18 cellular contexts compared by ENCODE assay signal in genomic region chr11:17400048-17400775, GRCh38. TPM values are rescaled to one million over a fixed set of nuclear protein-coding genes. Genes with fewer than 3 reads are reported as not detected.
DNase-seq lines count a peak whose midpoint lies in the region; ATAC-seq and TF ChIP-seq lines count a peak whose summit lies in the region.
"Had no signal": no experiment of that assay in that cellular context is flagged by ENCODE, and none has a peak within 500 bp of the region (broad histone marks: within the 10 kb centered on the region; RNA-seq: fewer than 3 reads in every experiment).

No MANE protein-coding gene starts in this region.

- no peaks in the 10 kb centered on the region for H3K27me3 Mint-ChIP-seq in stimulated activated memory B cell treated with anti-CD40 and anti-IgM and Interleukin-4, amounts not matched to agents 10 μg/mL and 1 μg/mL and 100 μg/mL, for 72 hours
- H3K27me3 Mint-ChIP-seq: activated naive CD8-positive, alpha-beta T cell had no signal

- peaks cover 0 to 2% (median 0%) of the 10 kb centered on the region in 4 donors for H3K36me3 ChIP-seq in upper lobe of left lung
- H3K36me3 ChIP-seq: breast epithelium, lower lobe of right lung, sigmoid colon, uterus had no signal

- no peak for TF ChIP-seq CTCF in upper lobe of left lung (IDR thresholded peaks at IDR 0.05)

- no peak overlapping the region for H3K27ac ChIP-seq in upper lobe of left lung
- H3K27ac ChIP-seq: breast epithelium, lower lobe of right lung, sigmoid colon, uterus had no signal

- H3K9me3 ChIP-seq in upper lobe of left lung: no peaks in the 10 kb centered on the region
- H3K9me3 ChIP-seq: breast epithelium, lower lobe of right lung, sigmoid colon, uterus had no signal

- no peaks in the 10 kb centered on the region for H3K27me3 ChIP-seq in upper lobe of left lung
- H3K27me3 ChIP-seq: breast epithelium, sigmoid colon, uterus had no signal

- peak overlapping the region; percentile 24 for H3K4me3 Mint-ChIP-seq in stimulated activated memory B cell treated with anti-CD40 and anti-IgM and Interleukin-4, amounts not matched to agents 10 μg/mL and 1 μg/mL and 100 μg/mL, for 72 hours
- H3K4me3 Mint-ChIP-seq: activated naive CD8-positive, alpha-beta T cell; CD8-positive, alpha-beta memory T cell had no signal

- peak; percentile 6 for DNase-seq in SIG-M5 treated with dmso at 0.1 percent for 504 hours (lab: John Stamatoyannopoulos, UW; ENCODE audit: unreplicated experiment)
- no peak for DNase-seq in SIG-M5 (lab: John Stamatoyannopoulos, UW)
- DNase-seq in upper lobe of left lung: no peak
- no peak for DNase-seq in NCI-H2227 (lab: John Stamatoyannopoulos, UW; ENCODE audit: unreplicated experiment)
- DNase-seq in NCI-H82 (lab: John Stamatoyannopoulos, UW): no peak
- DNase-seq: 8988T; CD8-positive, alpha-beta memory T cell; lower lobe of right lung; OCI-M1; sigmoid colon; stimulated activated CD4-positive, alpha-beta T cell treated with anti-CD3 and anti-CD28 coated beads, Interleukin-4, amount 100 ng/mL, for 4 hours; stimulated activated naive CD4-positive, alpha-beta T cell; uterus had no signal

- peaks cover 3% of the 10 kb centered on the region for H3K9me3 Mint-ChIP-seq in stimulated activated memory B cell treated with anti-CD40 and anti-IgM and Interleukin-4, amounts not matched to agents 10 μg/mL and 1 μg/mL and 100 μg/mL, for 72 hours
- H3K9me3 Mint-ChIP-seq: CD8-positive, alpha-beta memory T cell had no signal

- H3K4me1 Mint-ChIP-seq in stimulated activated memory B cell treated with anti-CD40 and anti-IgM and Interleukin-4, amounts not matched to agents 10 μg/mL and 1 μg/mL and 100 μg/mL, for 72 hours: peaks cover 25% of the 10 kb centered on the region

- 85 to 86% methylated on average over 16 to 19 of the region's 19 CpGs for WGBS in upper lobe of left lung, 2 donors

- no peak for TF ChIP-seq EP300 in upper lobe of left lung (IDR thresholded peaks at IDR 0.05)

- H3K4me1 ChIP-seq in upper lobe of left lung: peaks cover 1 to 7% (median 3%) of the 10 kb centered on the region in 4 donors
- H3K4me1 ChIP-seq: uterus had no signal

- peak overlapping the region; percentile 91 for H3K27ac Mint-ChIP-seq in stimulated activated memory B cell treated with anti-CD40 and anti-IgM and Interleukin-4, amounts not matched to agents 10 μg/mL and 1 μg/mL and 100 μg/mL, for 72 hours
- H3K27ac Mint-ChIP-seq: activated naive CD8-positive, alpha-beta T cell; CD8-positive, alpha-beta memory T cell had no signal

- TF ChIP-seq POLR2A in Raji (IDR thresholded peaks at IDR 0.05; ENCODE audit: insufficient read depth, low read depth, low read length) (0 out of 2 replicates have a peak, but pooled peaks have one; percentile 31), upper lobe of left lung (IDR thresholded peaks at IDR 0.05) (no peak)

- no peaks in the 10 kb centered on the region for H3K36me3 Mint-ChIP-seq in stimulated activated memory B cell treated with anti-CD40 and anti-IgM and Interleukin-4, amounts not matched to agents 10 μg/mL and 1 μg/mL and 100 μg/mL, for 72 hours
- H3K36me3 Mint-ChIP-seq: activated naive CD8-positive, alpha-beta T cell; CD8-positive, alpha-beta memory T cell had no signal

- ATAC-seq in HG02885 (IDR thresholded peaks at IDR 0.05; ENCODE audit: poor library complexity, unreplicated experiment) (peak; percentile 76), upper lobe of left lung (ENCODE audit: low FRiP score in 2 of 2) (no peak)
- ATAC-seq in stimulated activated memory B cell treated with anti-CD40 and anti-IgM and Interleukin-4, amounts not matched to agents 10 μg/mL and 1 μg/mL and 100 μg/mL, for 72 hours: peak; percentile 91
- ATAC-seq: lower lobe of right lung had no signal

- H3K4me3 ChIP-seq in upper lobe of left lung: no peak overlapping the region
- H3K4me3 ChIP-seq: breast epithelium, lower lobe of right lung, sigmoid colon, uterus had no signal

RNA-seq across cellular contexts. Expression of gene KCNJ11, which starts 11.8 kb away (rescaled TPM):
- 1 to 10 TPM; 2.6 to 9.5 (median 5.7) TPM for total RNA-seq in upper lobe of left lung

RNA-seq across cellular contexts. Expression of gene NCR3LG1, which starts 48.6 kb away (rescaled TPM):
- 1 to 10 TPM; 3.6 to 7.6 (median 4.5) TPM for total RNA-seq in upper lobe of left lung

Comparison
In these comparisons a context has a peak if more than half of its experiments do, and no peak if none do; other contexts are left out.
1. ATAC-seq: peak in HG02885 (single experiment) and stimulated activated memory B cell treated with anti-CD40 and anti-IgM and Interleukin-4, amounts not matched to agents 10 μg/mL and 1 μg/mL and 100 μg/mL, for 72 hours (single experiment); none in upper lobe of left lung (0 of 2).